21 cellular contexts compared by ENCODE assay signal in genomic region chr16:47506800-47507199, GRCh38. TPM values are rescaled to one million over a fixed set of nuclear protein-coding genes. Genes with fewer than 3 reads are reported as not detected.
DNase-seq lines count a peak whose midpoint lies in the region; ATAC-seq and TF ChIP-seq lines count a peak whose summit lies in the region.
"Had no signal": no experiment of that assay in that cellular context is flagged by ENCODE, and none has a peak within 500 bp of the region (broad histone marks: within the 10 kb centered on the region; RNA-seq: fewer than 3 reads in every experiment).

No MANE protein-coding gene starts in this region.

- H3K4me1 ChIP-seq in parathyroid adenoma = peaks cover 4% of the 10 kb centered on the region

- no peaks in the 10 kb centered on the region for H3K9me3 ChIP-seq in parathyroid adenoma (ENCODE audit: control insufficient read depth, low read length)
- H3K9me3 ChIP-seq: MG63, SK-N-SH had no signal

- intact Hi-C loops in activated CD8-positive, alpha-beta T cell treated with anti-CD3 and anti-CD28 coated beads for 36 hours (cut with micrococcal nuclease) = no loop called here

- no peak overlapping the region for H2AFZ ChIP-seq in parathyroid adenoma

- no peak overlapping the region for H3K27ac Mint-ChIP-seq in activated CD8-positive, alpha-beta T cell treated with anti-CD3 and anti-CD28 coated beads for 36 hours
- H3K27ac Mint-ChIP-seq: CD4-positive, alpha-beta T cell had no signal

- no peaks in the 10 kb centered on the region for H3K27me3 ChIP-seq in parathyroid adenoma (ENCODE audit: control insufficient read depth, insufficient read depth, low read length)
- H3K27me3 ChIP-seq: MG63 had no signal

- TF ChIP-seq CTCF in parathyroid adenoma (IDR thresholded peaks at IDR 0.05) = no peak
- TF ChIP-seq CTCF in activated CD8-positive, alpha-beta T cell treated with anti-CD3 and anti-CD28 coated beads for 36 hours (IDR thresholded peaks at IDR 0.05) = no peak

- H3K36me3 ChIP-seq in parathyroid adenoma (ENCODE audit: control insufficient read depth, insufficient read depth, low read length) = no peaks in the 10 kb centered on the region
- H3K36me3 ChIP-seq: MG63 had no signal

- CTCF ChIA-PET in activated CD8-positive, alpha-beta T cell treated with anti-CD3 and anti-CD28 coated beads for 36 hours (lab: Charles Lee) = interaction anchor here (1.0 kb wide), 1 partner anchor 55 kb away, joined by 3 read pairs; no protein-coding TSS in a partner anchor

- H3K4me2 ChIP-seq in parathyroid adenoma (ENCODE audit: low read length) = peak overlapping the region; percentile 28
- H3K4me2 ChIP-seq: SK-N-SH had no signal

- no peak overlapping the region for H3K27ac ChIP-seq in parathyroid adenoma

- no peaks in the 10 kb centered on the region for H3K27me3 Mint-ChIP-seq in activated CD8-positive, alpha-beta T cell treated with anti-CD3 and anti-CD28 coated beads for 36 hours
- H3K27me3 Mint-ChIP-seq: CD4-positive, alpha-beta T cell had no signal

- no peak overlapping the region for H3K4me3 ChIP-seq in parathyroid adenoma (ENCODE audit: low read depth, low read length)
- H3K4me3 ChIP-seq: MG63 had no signal

- H3K4me3 Mint-ChIP-seq in activated CD8-positive, alpha-beta T cell treated with anti-CD3 and anti-CD28 coated beads for 36 hours = no peak overlapping the region
- H3K4me3 Mint-ChIP-seq: CD4-positive, alpha-beta T cell had no signal

- in situ Hi-C loops in Caki2 (cut with HindIII; ENCODE audit: low pct_unique_long_range_greater_than_20kb, low sequenced_read_pairs) = no loop called here

- no peaks in the 10 kb centered on the region for H3K4me1 Mint-ChIP-seq in activated CD8-positive, alpha-beta T cell treated with anti-CD3 and anti-CD28 coated beads for 36 hours (ENCODE audit: low read depth)

- DNase-seq in Caki2 (ENCODE audit: low read depth) (peak; percentile 69), NAMALWA (ENCODE audit: low spot score) (peak; percentile 54), glomerular visceral epithelial cell (ENCODE audit: extremely low spot score) (peak; percentile 52)
- no peak for DNase-seq in activated CD8-positive, alpha-beta T cell treated with anti-CD3 and anti-CD28 coated beads for 36 hours
- DNase-seq: Calu3; CD4-positive, alpha-beta T cell; DMS53; GOT3; IMR-90; Karpas-422; MG63; NCI-H1092 treated with DMSO at 0.1 percent for 48 hours; NCI-H1694; NCI-H2107; NCI-H226; NCI-H524 treated with DMSO at 0.1 percent for 48 hours; SHP77; SK-N-SH had no signal

- no peaks in the 10 kb centered on the region for H3K9me3 Mint-ChIP-seq in activated CD8-positive, alpha-beta T cell treated with anti-CD3 and anti-CD28 coated beads for 36 hours
- H3K9me3 Mint-ChIP-seq: CD4-positive, alpha-beta T cell had no signal

- peaks cover 16% of the 10 kb centered on the region for H3K36me3 Mint-ChIP-seq in activated CD8-positive, alpha-beta T cell treated with anti-CD3 and anti-CD28 coated beads for 36 hours (ENCODE audit: low read depth)

- ATAC-seq in GM21619 (IDR thresholded peaks at IDR 0.05; ENCODE audit: unreplicated experiment) (no peak), GM21423 (IDR thresholded peaks at IDR 0.05; ENCODE audit: unreplicated experiment) (no peak)
- no peak for ATAC-seq in activated CD8-positive, alpha-beta T cell treated with anti-CD3 and anti-CD28 coated beads for 36 hours

- POLR2A ChIA-PET in activated CD8-positive, alpha-beta T cell treated with anti-CD3 and anti-CD28 coated beads for 36 hours (lab: Charles Lee) = interaction anchor here (0.7 kb wide), 1 partner anchor 94 kb away, joined by 3 read pairs; no protein-coding TSS in a partner anchor

- H3K9ac ChIP-seq in parathyroid adenoma = no peak overlapping the region
- H3K9ac ChIP-seq: SK-N-SH had no signal

- no peaks in the 10 kb centered on the region for H3K79me2 ChIP-seq in parathyroid adenoma

RNA-seq across cellular contexts. Expression of gene PHKB, which starts 45.7 kb away (rescaled TPM):
- 18.9 and 27.2 TPM in 2 replicates for total RNA-seq in Caki2 (2014; rRNA removed; shearing (Covaris generic); ENCODE audit: low replicate concordance)
- 10 to 100 TPM; 20.2 to 23.1 TPM for total RNA-seq in activated CD8-positive, alpha-beta T cell treated with anti-CD3 and anti-CD28 coated beads for 36 hours

RNA-seq across cellular contexts. Expression of gene ITFG1, which starts 45.9 kb away (rescaled TPM):
- 34.1 and 47.8 TPM in 2 replicates for total RNA-seq in Caki2 (2014; rRNA removed; shearing (Covaris generic); ENCODE audit: low replicate concordance)
- 10 to 100 TPM; 16.5 to 16.7 TPM for total RNA-seq in activated CD8-positive, alpha-beta T cell treated with anti-CD3 and anti-CD28 coated beads for 36 hours
